8 cellular contexts compared by ENCODE assay signal in genomic region chr5:52799358-52799982, GRCh38. TPM values are rescaled to one million over a fixed set of nuclear protein-coding genes. Genes with fewer than 3 reads are reported as not detected.
DNase-seq lines count a peak whose midpoint lies in the region; FAIRE-seq and TF ChIP-seq lines count a peak whose summit lies in the region.

No MANE protein-coding gene starts in this region.

- H3K27me3 Mint-ChIP-seq in activated CD4-positive, alpha-beta T cell treated with anti-CD3 and anti-CD28 coated beads, Interleukin-2, amount 10 ng/mL, durations not matched to agents 7 days and 5 days, result no peaks in the 10 kb centered on the region
- H3K27me3 Mint-ChIP-seq in HFFc6 (ENCODE audit: insufficient read depth), result peaks cover 2% of the 10 kb centered on the region
- no peaks in the 10 kb centered on the region for H3K27me3 Mint-ChIP-seq in MCF 10A (ENCODE audit: insufficient read depth, unreplicated experiment)
- no peaks in the 10 kb centered on the region for H3K27me3 Mint-ChIP-seq in stimulated activated naive CD8-positive, alpha-beta T cell treated with anti-CD3 and anti-CD28 coated beads, Interleukin-15, Interleukin-2, amounts not matched to agents 100 ng/mL and 50 ng/mL, for 24 hours

- H3K4me3 ChIP-seq in NB4 (ENCODE audit: low read depth, low read length) (peak overlapping the region; percentile 94), kidney (ENCODE audit: low read length in 2 of 2) (peak overlapping the region; percentile 80 to 96)

- POLR2A ChIA-PET in activated CD4-positive, alpha-beta T cell treated with anti-CD3 and anti-CD28 coated beads, Interleukin-2, amount 10 ng/mL, durations not matched to agents 7 days and 5 days (lab: Charles Lee), result interaction anchor here (0.6 to 1.3 kb wide), 2 partner anchors 125 to 305 kb away, joined by 3 read pairs; no protein-coding TSS in a partner anchor
- POLR2A ChIA-PET in MCF 10A (lab: Yijun Ruan, JAX), result interaction anchor here (0.6 to 4.9 kb wide), 35 partner anchors 8 to 1282 kb away, joined by 3 to 51 read pairs (median 4); partner anchors contain the start of genes ITGA1, ITGA2, MOCS2 and PELO

- intact Hi-C loops in MCF 10A (cut with micrococcal nuclease) (loop anchor here (1.0 to 5.0 kb wide), 2 partner anchors 12 to 1412 kb away; partner anchors contain the start of genes ITGA1 and PELO), kidney (cut with DNase I) (no loop called here)

- peaks cover 3 to 12% of the 10 kb centered on the region in 2 donors for H3K36me3 ChIP-seq in kidney (ENCODE audit: control insufficient read depth in 1 of 2, insufficient read depth in 2 of 2, low read length in 2 of 2)

- H3K4me1 ChIP-seq in kidney (ENCODE audit: control insufficient read depth in 1 of 2, insufficient read depth in 1 of 2, low read depth in 1 of 2, low read length in 2 of 2), result peaks cover 19 to 35% of the 10 kb centered on the region in 2 donors

- FAIRE-seq in kidney (lab: Jason Lieb, UNC), result no peak

- no peaks in the 10 kb centered on the region for H3K9me3 ChIP-seq in kidney (ENCODE audit: control insufficient read depth in 1 of 2, low read length in 2 of 2)

- CTCF ChIA-PET in activated CD4-positive, alpha-beta T cell treated with anti-CD3 and anti-CD28 coated beads, Interleukin-2, amount 10 ng/mL, durations not matched to agents 7 days and 5 days (lab: Charles Lee), result interaction anchor here (0.6 to 1.6 kb wide), 12 partner anchors 9 to 149 kb away, joined by 3 to 8 read pairs (median 3); partner anchors contain the start of genes ITGA1 and PELO
- CTCF ChIA-PET in MCF 10A (lab: Yijun Ruan, JAX), result interaction anchor here (0.5 to 2.2 kb wide), 19 partner anchors 10 to 848 kb away, joined by 3 to 17 read pairs (median 4); partner anchors contain the start of genes ITGA1 and PELO

- H3K27ac ChIP-seq in kidney (ENCODE audit: low read depth in 2 of 2, low read length in 2 of 2), result peak overlapping the region; percentile 98

- peak overlapping the region; percentile 18 to 93 for H3K9ac ChIP-seq in kidney (ENCODE audit: low read length in 2 of 2)

- H3K4me1 Mint-ChIP-seq in activated CD4-positive, alpha-beta T cell treated with anti-CD3 and anti-CD28 coated beads, Interleukin-2, amount 10 ng/mL, durations not matched to agents 7 days and 5 days, result peaks cover 51% of the 10 kb centered on the region
- H3K4me1 Mint-ChIP-seq in HFFc6 (ENCODE audit: low read depth), result peaks cover 60% of the 10 kb centered on the region
- peaks cover 33% of the 10 kb centered on the region for H3K4me1 Mint-ChIP-seq in MCF 10A (ENCODE audit: insufficient read depth, unreplicated experiment)
- H3K4me1 Mint-ChIP-seq in stimulated activated naive CD8-positive, alpha-beta T cell treated with anti-CD3 and anti-CD28 coated beads, Interleukin-15, Interleukin-2, amounts not matched to agents 100 ng/mL and 50 ng/mL, for 24 hours (ENCODE audit: low read depth), result peaks cover 59% of the 10 kb centered on the region

- no peaks in the 10 kb centered on the region for H3K9me3 Mint-ChIP-seq in activated CD4-positive, alpha-beta T cell treated with anti-CD3 and anti-CD28 coated beads, Interleukin-2, amount 10 ng/mL, durations not matched to agents 7 days and 5 days
- H3K9me3 Mint-ChIP-seq in HFFc6 (no peaks in the 10 kb centered on the region), MCF 10A (ENCODE audit: unreplicated experiment) (no peaks in the 10 kb centered on the region)
- H3K9me3 Mint-ChIP-seq in stimulated activated naive CD8-positive, alpha-beta T cell treated with anti-CD3 and anti-CD28 coated beads, Interleukin-15, Interleukin-2, amounts not matched to agents 100 ng/mL and 50 ng/mL, for 24 hours, result no peaks in the 10 kb centered on the region

- no TSS peak for BruUV-seq in MCF 10A (replicated peaks; lab: Mats Ljungman, UMichigan)

- H3K4me3 Mint-ChIP-seq in activated CD4-positive, alpha-beta T cell treated with anti-CD3 and anti-CD28 coated beads, Interleukin-2, amount 10 ng/mL, durations not matched to agents 7 days and 5 days, result peak overlapping the region; percentile 94
- H3K4me3 Mint-ChIP-seq in HFFc6 (peak overlapping the region; percentile 99), MCF 10A (ENCODE audit: unreplicated experiment) (peak overlapping the region; percentile 92)
- H3K4me3 Mint-ChIP-seq in stimulated activated naive CD8-positive, alpha-beta T cell treated with anti-CD3 and anti-CD28 coated beads, Interleukin-15, Interleukin-2, amounts not matched to agents 100 ng/mL and 50 ng/mL, for 24 hours, result peak overlapping the region; percentile 97

- H3K36me3 Mint-ChIP-seq in activated CD4-positive, alpha-beta T cell treated with anti-CD3 and anti-CD28 coated beads, Interleukin-2, amount 10 ng/mL, durations not matched to agents 7 days and 5 days (ENCODE audit: low read depth), result peaks cover 16% of the 10 kb centered on the region
- H3K36me3 Mint-ChIP-seq in HFFc6 (ENCODE audit: low read depth) (peaks cover 39% of the 10 kb centered on the region), MCF 10A (ENCODE audit: insufficient read depth, unreplicated experiment) (peaks cover 14% of the 10 kb centered on the region)
- H3K36me3 Mint-ChIP-seq in stimulated activated naive CD8-positive, alpha-beta T cell treated with anti-CD3 and anti-CD28 coated beads, Interleukin-15, Interleukin-2, amounts not matched to agents 100 ng/mL and 50 ng/mL, for 24 hours (ENCODE audit: low read depth), result peaks cover 42% of the 10 kb centered on the region

- no peak for DNase-seq in activated CD4-positive, alpha-beta T cell treated with anti-CD3 and anti-CD28 coated beads, Interleukin-2, amount 10 ng/mL, durations not matched to agents 7 days and 5 days
- no peak for DNase-seq in activated CD4-positive, alpha-beta T cell treated with anti-CD3 and anti-CD28 coated beads, Interleukin-2, amount 50 U/mL, for 48 hours
- DNase-seq in HFFc6 (peak; percentile 63), NB4 (ENCODE audit: low read depth) (peak; percentile 40), MCF 10A (ENCODE audit: unreplicated experiment) (peak; percentile 49), kidney (peak; percentile 77), NCI-H1694 (lab: John Stamatoyannopoulos, UW) (no peak)

- H3K27ac Mint-ChIP-seq in activated CD4-positive, alpha-beta T cell treated with anti-CD3 and anti-CD28 coated beads, Interleukin-2, amount 10 ng/mL, durations not matched to agents 7 days and 5 days, result peak overlapping the region; percentile 94
- peak overlapping the region; percentile 98 for H3K27ac Mint-ChIP-seq in HFFc6
- H3K27ac Mint-ChIP-seq in MCF 10A (ENCODE audit: low read depth, unreplicated experiment), result peak overlapping the region; percentile 90
- peak overlapping the region; percentile 95 for H3K27ac Mint-ChIP-seq in stimulated activated naive CD8-positive, alpha-beta T cell treated with anti-CD3 and anti-CD28 coated beads, Interleukin-15, Interleukin-2, amounts not matched to agents 100 ng/mL and 50 ng/mL, for 24 hours

- TF ChIP-seq CTCF in HFFc6 (IDR thresholded peaks at IDR 0.05) (no peak), NB4 (IDR thresholded peaks at IDR 0.05; ENCODE audit: low read depth, low read length) (no peak), MCF 10A (IDR thresholded peaks at IDR 0.05; ENCODE audit: unreplicated experiment) (no peak), kidney (IDR thresholded peaks at IDR 0.05; ENCODE audit: borderline replicate concordance, extremely low read depth, insufficient read depth) (no peak)

- no peak for TF ChIP-seq POLR2A in NB4 (IDR thresholded peaks at IDR 0.05; ENCODE audit: extremely low read depth, insufficient read length)

RNA-seq across cellular contexts. Expression of gene ITGA1, which starts 11.8 kb away (rescaled TPM):
- total RNA-seq in activated CD4-positive, alpha-beta T cell treated with anti-CD3 and anti-CD28 coated beads, Interleukin-2, amount 10 ng/mL, durations not matched to agents 7 days and 5 days, result 1 to 10 TPM; 2.6 to 3.2 TPM
- total RNA-seq in HFFc6 (2021; fragmentation: NEBNext Ultra II Directional; extraction: Animal tissue kit (Norgen Biotek cat#: 25700)), result 100 to 1,000 TPM in 1 of 6 experiments, 10 to 100 TPM in 5; 46.9 to 101 (median 83.9) TPM
- 5.3 and 7.7 TPM in 2 replicates for total RNA-seq in MCF 10A (2022)
- 65.6 TPM for total RNA-seq in kidney
- polyA plus RNA-seq in kidney (ENCODE audit: insufficient read depth, low read depth, low replicate concordance), result 13.3 TPM

RNA-seq across cellular contexts. Expression of gene PELO, which starts 11.8 kb away (rescaled TPM):
- total RNA-seq in activated CD4-positive, alpha-beta T cell treated with anti-CD3 and anti-CD28 coated beads, Interleukin-2, amount 10 ng/mL, durations not matched to agents 7 days and 5 days, result 1 to 10 TPM; 7.8 to 9.3 TPM
- 10 to 100 TPM; 52.6 to 77.2 (median 72.8) TPM for total RNA-seq in HFFc6 (2021; fragmentation: NEBNext Ultra II Directional; extraction: Animal tissue kit (Norgen Biotek cat#: 25700))
- total RNA-seq in MCF 10A (2022), result 22.5 and 23.1 TPM in 2 replicates
- total RNA-seq in kidney, result 38.7 TPM
- polyA plus RNA-seq in kidney (ENCODE audit: insufficient read depth, low read depth, low replicate concordance), result 29.6 TPM

Comparison
In these comparisons a context has a peak if more than half of its experiments do, and no peak if none do; other contexts are left out.
1. DNase-seq: peak in HFFc6 (single experiment), NB4 (single experiment), MCF 10A (single experiment) and kidney (single experiment); none in activated CD4-positive, alpha-beta T cell treated with anti-CD3 and anti-CD28 coated beads, Interleukin-2, amount 10 ng/mL, durations not matched to agents 7 days and 5 days (single experiment), activated CD4-positive, alpha-beta T cell treated with anti-CD3 and anti-CD28 coated beads, Interleukin-2, amount 50 U/mL, for 48 hours (0 of 2) and NCI-H1694 (single experiment).
2. Peak in every context shown above with its lines, with median percentiles within 50 percentile points of each other: H3K27ac Mint-ChIP-seq and H3K4me3 Mint-ChIP-seq.